In the genomic region with DNA sequence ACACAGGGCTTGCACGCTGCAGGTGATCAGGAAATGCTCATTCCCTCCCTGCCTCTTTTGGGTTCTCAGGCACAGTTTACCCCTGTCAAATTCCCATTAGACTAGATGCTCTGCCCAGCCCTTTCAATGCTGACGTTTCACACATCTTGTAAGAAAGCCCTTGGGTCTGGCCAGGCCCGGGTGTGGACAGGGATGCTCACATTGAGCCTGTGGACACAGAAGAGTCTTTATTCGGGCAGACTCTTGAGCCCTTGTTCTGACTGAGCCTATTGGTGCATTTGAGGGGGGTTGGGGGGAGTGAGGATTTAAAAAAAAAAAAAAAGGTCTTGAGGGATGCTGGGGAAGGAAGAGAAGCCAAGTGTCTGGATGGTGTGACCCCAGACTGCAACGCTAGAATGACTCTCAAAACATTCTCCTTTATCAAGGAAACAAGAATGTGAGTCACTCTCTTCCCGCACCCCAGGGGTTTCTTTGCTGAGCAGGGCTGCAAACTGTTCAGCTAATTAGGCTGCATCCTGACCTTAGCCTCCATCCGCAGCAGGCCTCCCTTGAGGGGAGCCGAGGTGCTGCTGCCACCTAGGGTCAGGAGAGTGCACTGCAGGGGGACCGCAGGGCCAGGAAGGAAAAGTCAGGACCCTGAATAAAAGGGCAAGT, we compare ENCODE assay signal across 8 cellular contexts. TPM values are rescaled to one million over a fixed set of nuclear protein-coding genes. Genes with fewer than 3 reads are reported as not detected.
DNase-seq lines count a peak whose midpoint lies in the region; TF ChIP-seq lines count a peak whose summit lies in the region.

No MANE protein-coding gene starts in this region.

- no peak overlapping the region for H3K27ac Mint-ChIP-seq in activated CD4-positive, alpha-beta T cell treated with anti-CD3 and anti-CD28 coated beads, Interleukin-2, amount 10 ng/mL, durations not matched to agents 7 days and 5 days

- peak; percentile 1 to 48 (median 6) for DNase-seq in NCI-H1417 (lab: John Stamatoyannopoulos, UW)
- no peak for DNase-seq in NCI-H1417 treated with DMSO at 0.1 percent for 48 hours (lab: John Stamatoyannopoulos, UW)
- DNase-seq in HEK293T (ENCODE audit: extremely low spot score) = peak; percentile 77
- DNase-seq in NCI-H146 treated with DMSO at 0.1 percent for 48 hours (lab: John Stamatoyannopoulos, UW; ENCODE audit: unreplicated experiment) = peak; percentile 10
- peak; percentile 59 for DNase-seq in activated CD4-positive, alpha-beta T cell treated with anti-CD3 and anti-CD28 coated beads, Interleukin-2, amount 10 ng/mL, durations not matched to agents 7 days and 5 days
- peak; percentile 20 for DNase-seq in effector CD4-positive, alpha-beta T cell
- DNase-seq in lung microvascular endothelial cell (ENCODE audit: low read depth in 2 of 2) = peak; percentile 60 to 82
- DNase-seq in stimulated activated CD8-positive, alpha-beta memory T cell treated with anti-CD3 and anti-CD28 coated beads, Interleukin-4, amount 100 ng/mL, for 4 hours (ENCODE audit: low read depth in 2 of 2, low spot score in 1 of 2) = peak; percentile 8 to 28

- CTCF ChIA-PET in HEK293T (lab: Yijun Ruan, JAX) = interaction anchor here (1.0 to 1.7 kb wide), 5 partner anchors 18 to 498 kb away, joined by 3 to 5 read pairs (median 3); no protein-coding TSS in a partner anchor
- CTCF ChIA-PET in activated CD4-positive, alpha-beta T cell treated with anti-CD3 and anti-CD28 coated beads, Interleukin-2, amount 10 ng/mL, durations not matched to agents 7 days and 5 days (lab: Charles Lee) = interaction anchor here (1.7 kb wide), 1 partner anchor 8 kb away, joined by 4 read pairs; no protein-coding TSS in a partner anchor

- H3K4me3 Mint-ChIP-seq in activated CD4-positive, alpha-beta T cell treated with anti-CD3 and anti-CD28 coated beads, Interleukin-2, amount 10 ng/mL, durations not matched to agents 7 days and 5 days = no peak overlapping the region

- POLR2A ChIA-PET in HEK293T (lab: Yijun Ruan, JAX) = no interaction called here
- POLR2A ChIA-PET in activated CD4-positive, alpha-beta T cell treated with anti-CD3 and anti-CD28 coated beads, Interleukin-2, amount 10 ng/mL, durations not matched to agents 7 days and 5 days (lab: Charles Lee) = no interaction called here

- H3K36me3 Mint-ChIP-seq in activated CD4-positive, alpha-beta T cell treated with anti-CD3 and anti-CD28 coated beads, Interleukin-2, amount 10 ng/mL, durations not matched to agents 7 days and 5 days (ENCODE audit: low read depth) = no peaks in the 10 kb centered on the region

- no peaks in the 10 kb centered on the region for H3K9me3 Mint-ChIP-seq in activated CD4-positive, alpha-beta T cell treated with anti-CD3 and anti-CD28 coated beads, Interleukin-2, amount 10 ng/mL, durations not matched to agents 7 days and 5 days

- H3K27me3 Mint-ChIP-seq in activated CD4-positive, alpha-beta T cell treated with anti-CD3 and anti-CD28 coated beads, Interleukin-2, amount 10 ng/mL, durations not matched to agents 7 days and 5 days = peaks cover 4% of the 10 kb centered on the region

- no peaks in the 10 kb centered on the region for H3K4me1 Mint-ChIP-seq in activated CD4-positive, alpha-beta T cell treated with anti-CD3 and anti-CD28 coated beads, Interleukin-2, amount 10 ng/mL, durations not matched to agents 7 days and 5 days

TF ChIP-seq in HEK293T, 16 proteins besides CTCF, POLR2A, EP300 and RAD21:
- no peak for TF ChIP-seq ELF4 (IDR thresholded peaks at IDR 0.05)
- no peak for TF ChIP-seq PKNOX1 (IDR thresholded peaks at IDR 0.05)
- TF ChIP-seq HDGF (IDR thresholded peaks at IDR 0.05; ENCODE audit: borderline replicate concordance) = no peak
- no peak for TF ChIP-seq LEF1 (IDR thresholded peaks at IDR 0.05; ENCODE audit: borderline replicate concordance)
- TF ChIP-seq BHLHE40 (IDR thresholded peaks at IDR 0.05; ENCODE audit: borderline replicate concordance) = no peak
- no peak for TF ChIP-seq FOXM1 (IDR thresholded peaks at IDR 0.05; ENCODE audit: borderline replicate concordance)
- no peak for TF ChIP-seq SUZ12 (IDR thresholded peaks at IDR 0.05)
- TF ChIP-seq FOXA1 (IDR thresholded peaks at IDR 0.05) = no peak
- no peak for TF ChIP-seq NFRKB (IDR thresholded peaks at IDR 0.05)
- TF ChIP-seq ZNF384 (IDR thresholded peaks at IDR 0.05) = no peak
- no peak for TF ChIP-seq ARNT (IDR thresholded peaks at IDR 0.05)
- no peak for TF ChIP-seq TARDBP (IDR thresholded peaks at IDR 0.05)
- TF ChIP-seq SP1 (IDR thresholded peaks at IDR 0.05) = no peak
- no peak for TF ChIP-seq FOXK2 (IDR thresholded peaks at IDR 0.05)
- TF ChIP-seq L3MBTL2 (conservative IDR thresholded peaks at IDR 0.05) = no peak

RNA-seq across cellular contexts. Expression of gene TMEM72, which starts 53.6 kb away (rescaled TPM):
- not detected for total RNA-seq in activated CD4-positive, alpha-beta T cell treated with anti-CD3 and anti-CD28 coated beads, Interleukin-2, amount 10 ng/mL, durations not matched to agents 7 days and 5 days
- total RNA-seq in lung microvascular endothelial cell = not detected in 2 replicates
